ENCODE assay signal across 12 cellular contexts in genomic region chr7:16466087-16466472, GRCh38. TPM values are rescaled to one million over a fixed set of nuclear protein-coding genes. Genes with fewer than 3 reads are reported as not detected.
A peak's percentile ranks its signal among the peaks of the same experiment; 100 is the strongest.
DNase-seq lines count a peak whose midpoint lies in the region; ATAC-seq and TF ChIP-seq lines count a peak whose summit lies in the region.
"Had no signal": no experiment of that assay in that cellular context is flagged by ENCODE, and none has a peak within 500 bp of the region (broad histone marks: within the 10 kb centered on the region; RNA-seq: fewer than 3 reads in every experiment).

No MANE protein-coding gene starts in this region.

- no peak for TF ChIP-seq POLR2A in esophagus squamous epithelium (IDR thresholded peaks at IDR 0.05)

- H3F3A ChIP-seq in Loucy (ENCODE audit: low read depth) (no peaks in the 10 kb centered on the region), neural cell (ENCODE audit: insufficient read depth, low read length, poor library complexity, severe bottlenecking) (peaks cover 3% of the 10 kb centered on the region)

- peaks cover 12% of the 10 kb centered on the region for H3K27me3 Mint-ChIP-seq in activated CD4-positive, alpha-beta T cell treated with anti-CD3 and anti-CD28 coated beads, Interleukin-2, amount 10 ng/mL, durations not matched to agents 7 days and 5 days
- H3K27me3 Mint-ChIP-seq in activated T-cell treated with anti-CD3 and anti-CD28 coated beads, Interleukin-2, amount 50 U/mL, for 72 hours (ENCODE audit: low read depth), result peaks cover 20% of the 10 kb centered on the region

- no peak for TF ChIP-seq CTCF in Loucy (conservative IDR thresholded peaks at IDR 0.05; ENCODE audit: low read length)
- no peak for TF ChIP-seq CTCF in esophagus squamous epithelium (IDR thresholded peaks at IDR 0.05)
- TF ChIP-seq CTCF in neural cell (IDR thresholded peaks at IDR 0.05; ENCODE audit: poor library complexity, severe bottlenecking), result no peak
- TF ChIP-seq CTCF in GM10266 (IDR thresholded peaks at IDR 0.05; ENCODE audit: control insufficient read depth, insufficient read depth, low read depth, missing control alignments), result no peak

- DNase-seq in esophagus squamous epithelium (lab: John Stamatoyannopoulos, UW), result no peak
- no peak for DNase-seq in GOT3 (lab: John Stamatoyannopoulos, UW)
- no peak for DNase-seq in GM10266 (ENCODE audit: extremely low spot score)
- no peak for DNase-seq in activated CD4-positive, alpha-beta T cell treated with anti-CD3 and anti-CD28 coated beads, Interleukin-2, amount 10 ng/mL, durations not matched to agents 7 days and 5 days
- DNase-seq in activated T-cell treated with anti-CD3 and anti-CD28 coated beads, Interleukin-2, amount 50 U/mL, for 72 hours, result no peak
- DNase-seq: caudate nucleus, glutamatergic neuron had no signal

- no peak overlapping the region for H3K27ac Mint-ChIP-seq in activated CD4-positive, alpha-beta T cell treated with anti-CD3 and anti-CD28 coated beads, Interleukin-2, amount 10 ng/mL, durations not matched to agents 7 days and 5 days
- no peak overlapping the region for H3K27ac Mint-ChIP-seq in activated T-cell treated with anti-CD3 and anti-CD28 coated beads, Interleukin-2, amount 50 U/mL, for 72 hours
- H3K27ac Mint-ChIP-seq: activated T-helper 1 cell treated with anti-CD3 and anti-CD28 coated beads, Interleukin-12 subunit alpha, Interleukin-12 subunit beta, Interleukin-2, Interleukin-4 antibody, amounts not matched to agents 30 ng/mL and 10 ng/mL and 1 ng/mL, durations not matched to agents 14 hours and 24 hours and 36 hours had no signal

- H3K9me3 ChIP-seq in Loucy (ENCODE audit: insufficient read depth, low read depth, low read length) (no peaks in the 10 kb centered on the region), esophagus squamous epithelium (no peaks in the 10 kb centered on the region), neural cell (ENCODE audit: low read length) (no peaks in the 10 kb centered on the region)

- H3K9me2 ChIP-seq in Loucy (replicated peaks; ENCODE audit: low read depth, low read length), result no peaks in the 10 kb centered on the region
- H3K9me2 ChIP-seq in neural cell (ENCODE audit: insufficient read depth, low read length), result no peaks in the 10 kb centered on the region

- H3K4me3 Mint-ChIP-seq in activated CD4-positive, alpha-beta T cell treated with anti-CD3 and anti-CD28 coated beads, Interleukin-2, amount 10 ng/mL, durations not matched to agents 7 days and 5 days, result no peak overlapping the region
- H3K4me3 Mint-ChIP-seq in activated T-cell treated with anti-CD3 and anti-CD28 coated beads, Interleukin-2, amount 50 U/mL, for 72 hours, result peak overlapping the region in 1 of 2 donors; percentile 40
- H3K4me3 Mint-ChIP-seq: activated T-helper 1 cell treated with anti-CD3 and anti-CD28 coated beads, Interleukin-12 subunit alpha, Interleukin-12 subunit beta, Interleukin-2, Interleukin-4 antibody, amounts not matched to agents 30 ng/mL and 10 ng/mL and 1 ng/mL, durations not matched to agents 14 hours and 24 hours and 36 hours had no signal

- no peaks in the 10 kb centered on the region for H3K36me3 Mint-ChIP-seq in activated CD4-positive, alpha-beta T cell treated with anti-CD3 and anti-CD28 coated beads, Interleukin-2, amount 10 ng/mL, durations not matched to agents 7 days and 5 days (ENCODE audit: low read depth)
- H3K36me3 Mint-ChIP-seq in activated T-cell treated with anti-CD3 and anti-CD28 coated beads, Interleukin-2, amount 50 U/mL, for 72 hours (ENCODE audit: insufficient read depth in 2 of 2), result no peaks in the 10 kb centered on the region

- POLR2A ChIA-PET in activated CD4-positive, alpha-beta T cell treated with anti-CD3 and anti-CD28 coated beads, Interleukin-2, amount 10 ng/mL, durations not matched to agents 7 days and 5 days (lab: Charles Lee), result no interaction called here

- no peaks in the 10 kb centered on the region for H3K9me3 Mint-ChIP-seq in activated CD4-positive, alpha-beta T cell treated with anti-CD3 and anti-CD28 coated beads, Interleukin-2, amount 10 ng/mL, durations not matched to agents 7 days and 5 days
- no peaks in the 10 kb centered on the region for H3K9me3 Mint-ChIP-seq in activated T-cell treated with anti-CD3 and anti-CD28 coated beads, Interleukin-2, amount 50 U/mL, for 72 hours
- H3K9me3 Mint-ChIP-seq: activated T-helper 1 cell treated with anti-CD3 and anti-CD28 coated beads, Interleukin-12 subunit alpha, Interleukin-12 subunit beta, Interleukin-2, Interleukin-4 antibody, amounts not matched to agents 30 ng/mL and 10 ng/mL and 1 ng/mL, durations not matched to agents 14 hours and 24 hours and 36 hours had no signal

- TF ChIP-seq RAD21 in neural cell (conservative IDR thresholded peaks at IDR 0.05), result no peak

- H3K4me3 ChIP-seq in ACC112 (ENCODE audit: low read depth, low read length) (peak overlapping the region; percentile 46; the same call in 1 of the 2 replicates), Loucy (ENCODE audit: low read length, poor library complexity, severe bottlenecking) (no peak overlapping the region), esophagus squamous epithelium (peak overlapping the region in 3 of 4 donors; percentile 7 to 49 (median 29)), neural cell (ENCODE audit: low read length) (peak overlapping the region; percentile 54)

- CTCF ChIA-PET in activated CD4-positive, alpha-beta T cell treated with anti-CD3 and anti-CD28 coated beads, Interleukin-2, amount 10 ng/mL, durations not matched to agents 7 days and 5 days (lab: Charles Lee), result interaction anchor here (0.9 to 1.4 kb wide), 3 partner anchors 9 to 53 kb away, joined by 3 to 4 read pairs (median 3); no protein-coding TSS in a partner anchor

- no peak for TF ChIP-seq EP300 in neural cell (conservative IDR thresholded peaks at IDR 0.05; ENCODE audit: poor library complexity, severe bottlenecking)

- H3K79me2 ChIP-seq in ACC112 (ENCODE audit: control insufficient read depth, insufficient read depth, low read length, unreplicated experiment) (no peaks in the 10 kb centered on the region), Loucy (ENCODE audit: insufficient read depth, low read length) (no peaks in the 10 kb centered on the region), neural cell (replicated peaks; ENCODE audit: insufficient read depth, low read length) (no peaks in the 10 kb centered on the region)

- H3K4me1 Mint-ChIP-seq in activated CD4-positive, alpha-beta T cell treated with anti-CD3 and anti-CD28 coated beads, Interleukin-2, amount 10 ng/mL, durations not matched to agents 7 days and 5 days, result peaks cover 2% of the 10 kb centered on the region
- H3K4me1 Mint-ChIP-seq in activated T-cell treated with anti-CD3 and anti-CD28 coated beads, Interleukin-2, amount 50 U/mL, for 72 hours (ENCODE audit: low read depth), result no peaks in the 10 kb centered on the region

- H3K36me3 ChIP-seq in ACC112 (ENCODE audit: insufficient read depth, low read length), result no peaks in the 10 kb centered on the region
- H3K36me3 ChIP-seq in Loucy (ENCODE audit: insufficient read depth, low read length), result no peaks in the 10 kb centered on the region
- no peaks in the 10 kb centered on the region for H3K36me3 ChIP-seq in esophagus squamous epithelium
- no peaks in the 10 kb centered on the region for H3K36me3 ChIP-seq in neural cell (ENCODE audit: insufficient read depth, low read length)

- no peaks in the 10 kb centered on the region for H3K4me1 ChIP-seq in ACC112 (ENCODE audit: control insufficient read depth, insufficient read depth, low read length, unreplicated experiment)
- H3K4me1 ChIP-seq in Loucy (ENCODE audit: insufficient read depth, low read length, poor library complexity, severe bottlenecking), result no peaks in the 10 kb centered on the region
- H3K4me1 ChIP-seq in esophagus squamous epithelium, result peaks cover 0 to 29% (median 0%) of the 10 kb centered on the region in 3 donors

- intact Hi-C loops in esophagus squamous epithelium (cut with DNase I), result no loop called here

- H3K9ac ChIP-seq in Loucy (ENCODE audit: low read depth, low read length, poor library complexity, severe bottlenecking) (no peak overlapping the region), neural cell (ENCODE audit: low read length) (no peak overlapping the region)

- H2AFZ ChIP-seq in ACC112 (ENCODE audit: low read length, unreplicated experiment) (peak overlapping the region; percentile 53), Loucy (ENCODE audit: low read length) (peak overlapping the region; percentile 47), neural cell (ENCODE audit: low read depth, low read length) (no peak overlapping the region)

- H3K27me3 ChIP-seq in ACC112 (ENCODE audit: insufficient read depth, low read length) (no peaks in the 10 kb centered on the region), Loucy (ENCODE audit: insufficient read depth, low read length, poor library complexity, severe bottlenecking) (no peaks in the 10 kb centered on the region), esophagus squamous epithelium (peaks cover 0 to 3% (median 0%) of the 10 kb centered on the region in 4 donors), neural cell (ENCODE audit: insufficient read depth, low read depth, low read length) (no peaks in the 10 kb centered on the region)

- ATAC-seq in activated T-cell treated with anti-CD3 and anti-CD28 coated beads, Interleukin-2, amount 50 U/mL, for 72 hours (replicated peaks in 1 of 2), result no peak

- H3K27ac ChIP-seq in ACC112 (ENCODE audit: low read depth, low read length), result no peak overlapping the region
- peak overlapping the region in 3 of 4 donors; percentile 46 to 62 (median 56) for H3K27ac ChIP-seq in esophagus squamous epithelium
- no peak overlapping the region for H3K27ac ChIP-seq in neural cell (ENCODE audit: low read length)

- no peaks in the 10 kb centered on the region for H4K20me1 ChIP-seq in Loucy (ENCODE audit: insufficient read depth, low read length, poor library complexity, severe bottlenecking)
- H4K20me1 ChIP-seq in neural cell (ENCODE audit: insufficient read depth), result no peaks in the 10 kb centered on the region

- H3K4me2 ChIP-seq in Loucy (ENCODE audit: low read depth, low read length, poor library complexity, severe bottlenecking) (no peak overlapping the region), neural cell (ENCODE audit: low read length) (no peak overlapping the region)

TF ChIP-seq in neural cell, 6 proteins besides CTCF, POLR2A, EP300 and RAD21 (continues in another document):
- no peak for TF ChIP-seq SMC3 (conservative IDR thresholded peaks at IDR 0.05; ENCODE audit: poor library complexity)

RNA-seq across cellular contexts. Expression of gene SOSTDC1, which starts 0.5 kb away (rescaled TPM):
- total RNA-seq in esophagus squamous epithelium, result 1 to 10 TPM in 3 of 4 donors, under 1 TPM in 1; 0.70 to 2.8 (median 2.6) TPM
- polyA plus RNA-seq in neural cell, result 0.24 and 0.52 TPM in 2 replicates
- 0.35 and 0.73 TPM in 2 replicates for polyA minus RNA-seq in neural cell
- total RNA-seq in activated CD4-positive, alpha-beta T cell treated with anti-CD3 and anti-CD28 coated beads, Interleukin-2, amount 10 ng/mL, durations not matched to agents 7 days and 5 days, result not detected
- not detected for total RNA-seq in activated T-cell treated with anti-CD3 and anti-CD28 coated beads, Interleukin-2, amount 50 U/mL, for 72 hours
- total RNA-seq: activated T-helper 1 cell treated with anti-CD3 and anti-CD28 coated beads, Interleukin-12 subunit alpha, Interleukin-12 subunit beta, Interleukin-2, Interleukin-4 antibody, amounts not matched to agents 30 ng/mL and 10 ng/mL and 1 ng/mL, durations not matched to agents 14 hours and 24 hours and 36 hours; mesenteric fat pad had no signal

RNA-seq across cellular contexts. Expression of gene CRPPA, which starts 44.7 kb away (rescaled TPM):
- 1 to 10 TPM in 2 of 4 donors, under 1 TPM in 2; 0.26 to 1.9 (median 0.85) TPM for total RNA-seq in esophagus squamous epithelium
- 0.05 and 0.12 TPM in 2 replicates for polyA plus RNA-seq in neural cell
- polyA minus RNA-seq in neural cell, result 2.4 and 3.5 TPM in 2 replicates
- under 1 TPM; 0.58 to 0.60 TPM for total RNA-seq in activated CD4-positive, alpha-beta T cell treated with anti-CD3 and anti-CD28 coated beads, Interleukin-2, amount 10 ng/mL, durations not matched to agents 7 days and 5 days
- total RNA-seq in activated T-cell treated with anti-CD3 and anti-CD28 coated beads, Interleukin-2, amount 50 U/mL, for 72 hours, result under 1 TPM; 0.53 to 0.86 TPM

Comparison
In these comparisons a context has a peak if more than half of its experiments do, and no peak if none do; other contexts are left out.
1. H3K27ac ChIP-seq: peak in esophagus squamous epithelium (3 of 4); none in ACC112 (single experiment) and neural cell (single experiment).